1 cellular context compared by ENCODE assay signal in the genomic region with DNA sequence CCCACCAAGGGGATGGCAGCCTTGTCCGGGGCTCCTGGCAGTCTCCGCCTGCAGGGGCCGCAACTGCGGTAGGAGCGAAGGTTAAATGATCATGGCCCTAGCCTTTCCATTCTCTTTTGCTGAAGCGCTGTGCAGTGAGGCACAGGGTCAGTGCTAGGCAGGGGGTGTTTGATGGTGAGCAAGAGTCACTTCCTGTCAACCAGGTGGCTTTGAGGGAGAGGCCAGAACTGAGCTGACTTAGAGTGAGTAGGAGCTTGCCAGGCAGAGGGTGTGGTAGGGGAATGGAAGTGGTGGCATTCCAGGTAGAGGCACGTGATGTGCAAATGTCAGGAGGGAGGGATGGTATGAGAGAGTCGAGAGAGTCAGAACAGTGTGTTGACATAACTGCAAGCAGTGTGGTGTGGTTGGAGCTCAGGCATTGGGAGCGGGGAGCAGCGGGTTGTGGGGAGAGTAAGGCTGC.
A peak's percentile ranks its signal among the peaks of the same experiment; 100 is the strongest.
TF ChIP-seq lines count a peak whose summit lies in the region.

No MANE protein-coding gene starts in this region.

TF ChIP-seq in HCT116, 20 proteins besides CTCF, POLR2A, EP300 and RAD21 (continued from another document):
- peak; percentile 49 for TF ChIP-seq TCF7L2 (IDR thresholded peaks at IDR 0.05; ENCODE audit: borderline replicate concordance, extremely low read depth, insufficient read depth, insufficient read length)
- TF ChIP-seq, protein P1, sequence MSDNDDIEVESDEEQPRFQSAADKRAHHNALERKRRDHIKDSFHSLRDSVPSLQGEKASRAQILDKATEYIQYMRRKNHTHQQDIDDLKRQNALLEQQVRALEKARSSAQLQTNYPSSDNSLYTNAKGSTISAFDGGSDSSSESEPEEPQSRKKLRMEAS (IDR thresholded peaks at IDR 0.05) = peak; percentile 92
- no peak for TF ChIP-seq ELF1 (IDR thresholded peaks at IDR 0.05; ENCODE audit: borderline replicate concordance, low read depth)
- peak; percentile 63; the same call in 1 of the 2 replicates for TF ChIP-seq FOSL1 (IDR thresholded peaks at IDR 0.05; ENCODE audit: low read depth)
- no peak for TF ChIP-seq ZFX (IDR thresholded peaks at IDR 0.05)
TF ChIP-seq in HCT116: peak in this region for 8.
